In the genomic region with DNA sequence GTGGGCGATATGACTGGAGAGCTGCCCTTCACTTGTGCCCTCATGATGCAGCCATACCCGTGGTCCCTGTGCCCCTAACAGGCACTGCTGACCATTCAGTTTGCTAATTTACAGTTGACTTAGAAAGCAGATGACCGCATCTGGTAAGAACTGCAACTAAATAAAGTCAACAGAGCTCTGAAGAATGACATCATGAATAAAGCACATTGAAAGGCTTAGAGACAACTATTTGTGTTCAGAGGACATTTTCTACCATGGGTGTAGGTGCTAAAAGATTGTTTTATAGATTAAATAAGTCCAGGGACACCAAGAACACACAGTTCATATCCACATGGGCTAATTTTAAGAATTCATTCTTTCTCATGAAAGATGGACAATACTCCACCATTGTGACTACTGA, we compare ENCODE assay signal across 30 cellular contexts.
"Had no signal": no experiment of that assay in that cellular context is flagged by ENCODE, and none has a peak within 500 bp of the region (broad histone marks: within the 10 kb centered on the region; RNA-seq: fewer than 3 reads in every experiment).

No MANE protein-coding gene starts in this region.

- H3K4me1 ChIP-seq: adrenal gland, body of pancreas, colonic mucosa, esophagus squamous epithelium, gastroesophageal sphincter had no signal

- H3K9me3 Mint-ChIP-seq: activated CD4-positive, alpha-beta memory T cell treated with anti-CD3 and anti-CD28 coated beads, Interleukin-2, amount 10 ng/mL, durations not matched to agents 7 days and 5 days; activated CD4-positive, alpha-beta T cell treated with anti-CD3 and anti-CD28 coated beads, Interleukin-2, amount 10 ng/mL, durations not matched to agents 7 days and 5 days; activated naive CD4-positive, alpha-beta T cell treated with anti-CD3 and anti-CD28 coated beads, Interleukin-2, amount 10 ng/mL, durations not matched to agents 7 days and 5 days; activated T-cell treated with anti-CD3 and anti-CD28 coated beads, Interleukin-2, amount 50 U/mL, for 24 hours; activated T-cell treated with anti-CD3 and anti-CD28 coated beads, Interleukin-2, amount 50 U/mL, for 72 hours had no signal

- FAIRE-seq: endometrium, endothelial cell of umbilical vein had no signal

- H3K36me3 Mint-ChIP-seq: activated naive CD4-positive, alpha-beta T cell treated with anti-CD3 and anti-CD28 coated beads, Interleukin-2, amount 10 ng/mL, durations not matched to agents 7 days and 5 days; activated naive CD8-positive, alpha-beta T cell had no signal

- ATAC-seq: activated T-cell treated with anti-CD3 and anti-CD28 coated beads, Interleukin-2, amount 50 U/mL, for 72 hours; body of pancreas; gastroesophageal sphincter; heart right ventricle had no signal

- H3K27ac Mint-ChIP-seq: activated CD4-positive, alpha-beta memory T cell treated with anti-CD3 and anti-CD28 coated beads, Interleukin-2, amount 10 ng/mL, durations not matched to agents 7 days and 5 days; activated CD4-positive, alpha-beta T cell treated with anti-CD3 and anti-CD28 coated beads, Interleukin-2, amount 10 ng/mL, durations not matched to agents 7 days and 5 days; activated naive CD4-positive, alpha-beta T cell treated with anti-CD3 and anti-CD28 coated beads, Interleukin-2, amount 10 ng/mL, durations not matched to agents 7 days and 5 days; activated naive CD8-positive, alpha-beta T cell; activated T-cell treated with anti-CD3 and anti-CD28 coated beads, Interleukin-2, amount 50 U/mL, for 24 hours; activated T-cell treated with anti-CD3 and anti-CD28 coated beads, Interleukin-2, amount 50 U/mL, for 72 hours had no signal

- H3K27me3 ChIP-seq: adrenal gland, body of pancreas, colonic mucosa, esophagus squamous epithelium, gastroesophageal sphincter, heart right ventricle had no signal

- H3K4me3 ChIP-seq: adrenal gland, body of pancreas, colonic mucosa, esophagus squamous epithelium, gastroesophageal sphincter, heart right ventricle had no signal

- H3K36me3 ChIP-seq: adrenal gland, colonic mucosa, esophagus squamous epithelium, gastroesophageal sphincter, heart right ventricle had no signal

- H3K9me3 ChIP-seq: adrenal gland, body of pancreas, colonic mucosa, esophagus squamous epithelium, gastroesophageal sphincter, heart right ventricle had no signal

- H3K27ac ChIP-seq: adrenal gland, body of pancreas, colonic mucosa, epithelial cell of prostate, esophagus squamous epithelium, gastroesophageal sphincter, heart right ventricle had no signal

- DNase-seq: activated CD4-positive, alpha-beta memory T cell treated with anti-CD3 and anti-CD28 coated beads, Interleukin-2, amount 10 ng/mL, durations not matched to agents 7 days and 5 days; activated CD4-positive, alpha-beta T cell treated with anti-CD3 and anti-CD28 coated beads for 4 hours; activated CD4-positive, alpha-beta T cell treated with anti-CD3 and anti-CD28 coated beads, Interleukin-2, amount 10 ng/mL, durations not matched to agents 7 days and 5 days; activated CD4-positive, alpha-beta T cell treated with anti-CD3 and anti-CD28 coated beads, Interleukin-2, amount 50 U/mL, for 4 hours; activated CD4-positive, CD25-positive, alpha-beta regulatory T cell; activated CD4-positive, CD25-positive, alpha-beta regulatory T cell treated with anti-CD3 and anti-CD28 coated beads, Interleukin-2, amount 50 U/mL, for 72 hours; activated CD8-positive, alpha-beta memory T cell treated with anti-CD3 and anti-CD28 coated beads, Interleukin-2, amount 50 U/mL, for 48 hours; activated gamma-delta T cell; activated naive CD4-positive, alpha-beta T cell; activated naive CD4-positive, alpha-beta T cell treated with anti-CD3 and anti-CD28 coated beads, Interleukin-2, amount 10 ng/mL, durations not matched to agents 7 days and 5 days; activated T-cell treated with anti-CD3 and anti-CD28 coated beads for 4 hours; activated T-cell treated with anti-CD3 and anti-CD28 coated beads, Interleukin-2, amount 50 U/mL, for 24 hours; activated T-cell treated with anti-CD3 and anti-CD28 coated beads, Interleukin-2, amount 50 U/mL, for 72 hours; adrenal gland; amygdala; aorta; body of pancreas; central memory CD4-positive, alpha-beta T cell; cerebellar nuclear complex; colonic mucosa; effector CD8-positive, alpha-beta T cell; esophagus squamous epithelium; foreskin melanocyte; heart right ventricle; T-helper 2 cell had no signal
